11 cellular contexts compared by ENCODE assay signal in the genomic region with DNA sequence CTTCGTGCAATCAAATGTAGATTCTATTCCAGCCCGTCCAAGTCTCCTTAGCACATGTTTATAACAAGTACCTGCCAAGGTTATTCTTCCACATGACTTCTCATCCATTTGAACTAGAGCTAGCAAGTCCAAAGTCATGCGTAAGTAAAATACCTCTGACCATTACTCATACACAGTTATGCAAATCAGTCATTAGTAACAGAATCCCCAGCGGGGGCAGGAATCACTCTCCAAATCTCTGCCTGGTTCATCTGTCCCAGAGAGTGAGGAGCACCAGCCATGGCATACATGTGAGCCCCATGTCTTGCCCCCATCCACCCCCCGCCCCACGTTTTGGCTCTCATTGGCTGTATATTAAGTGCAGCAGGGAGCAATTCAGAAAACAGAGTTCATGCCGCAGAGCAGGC. TPM values are rescaled to one million over a fixed set of nuclear protein-coding genes. Genes with fewer than 3 reads are reported as not detected.
A peak's percentile ranks its signal among the peaks of the same experiment; 100 is the strongest.
DNase-seq lines count a peak whose midpoint lies in the region; ATAC-seq and TF ChIP-seq lines count a peak whose summit lies in the region.
"Had no signal": no experiment of that assay in that cellular context is flagged by ENCODE, and none has a peak within 500 bp of the region (broad histone marks: within the 10 kb centered on the region; RNA-seq: fewer than 3 reads in every experiment).

No MANE protein-coding gene starts in this region.

- H3K27me3 Mint-ChIP-seq in GM23338 (ENCODE audit: insufficient read depth, low read depth, poor library complexity) (peaks cover 8% of the 10 kb centered on the region), osteocyte (ENCODE audit: unreplicated experiment) (no peaks in the 10 kb centered on the region)
- peaks cover 6% of the 10 kb centered on the region for H3K27me3 Mint-ChIP-seq in activated CD8-positive, alpha-beta T cell treated with anti-CD3 and anti-CD28 coated beads, Interleukin-2, amount 10 ng/mL, durations not matched to agents 7 days and 5 days (ENCODE audit: low read depth)

- H3K9me3 ChIP-seq in skeletal muscle satellite cell (replicated peaks; ENCODE audit: low read length): no peaks in the 10 kb centered on the region

- H3K79me2 ChIP-seq in GM23338 (replicated peaks; ENCODE audit: insufficient read depth): no peaks in the 10 kb centered on the region

- H4K20me1 ChIP-seq in GM23338 (replicated peaks; ENCODE audit: insufficient read depth): no peaks in the 10 kb centered on the region

- H3K27ac Mint-ChIP-seq in GM23338 (no peak overlapping the region), osteocyte (ENCODE audit: unreplicated experiment) (no peak overlapping the region)
- H3K27ac Mint-ChIP-seq in activated CD8-positive, alpha-beta T cell treated with anti-CD3 and anti-CD28 coated beads, Interleukin-2, amount 10 ng/mL, durations not matched to agents 7 days and 5 days: no peak overlapping the region
- H3K27ac Mint-ChIP-seq: H9 had no signal

- H3K27ac ChIP-seq in GM23338 (ENCODE audit: low read depth): no peak overlapping the region

- H3K36me3 Mint-ChIP-seq in GM23338 (ENCODE audit: low read depth) (no peaks in the 10 kb centered on the region; the same call in 2 of the 3 replicates), osteocyte (ENCODE audit: unreplicated experiment) (no peaks in the 10 kb centered on the region)
- no peaks in the 10 kb centered on the region for H3K36me3 Mint-ChIP-seq in activated CD8-positive, alpha-beta T cell treated with anti-CD3 and anti-CD28 coated beads, Interleukin-2, amount 10 ng/mL, durations not matched to agents 7 days and 5 days (ENCODE audit: low read depth)
- H3K36me3 Mint-ChIP-seq: brain had no signal

- TF ChIP-seq CTCF in GM23338 (conservative IDR thresholded peaks at IDR 0.05; ENCODE audit: low read depth in 2 of 2) (no peak), fibroblast of villous mesenchyme (IDR thresholded peaks at IDR 0.05; ENCODE audit: insufficient read depth, low read depth, low read length) (no peak), osteocyte (IDR thresholded peaks at IDR 0.05) (no peak)

- no peak overlapping the region for H3K4me3 ChIP-seq in GM23338
- H3K4me3 ChIP-seq in fibroblast of villous mesenchyme (ENCODE audit: low read depth, low read length): no peak overlapping the region
- H3K4me3 ChIP-seq in skeletal muscle satellite cell (ENCODE audit: low read length): no peak overlapping the region

- POLR2A ChIA-PET in activated CD8-positive, alpha-beta T cell treated with anti-CD3 and anti-CD28 coated beads, Interleukin-2, amount 10 ng/mL, durations not matched to agents 7 days and 5 days (lab: Charles Lee): no interaction called here

- H2AFZ ChIP-seq in GM23338: peak overlapping the region; percentile 93

- CTCF ChIA-PET in activated CD8-positive, alpha-beta T cell treated with anti-CD3 and anti-CD28 coated beads, Interleukin-2, amount 10 ng/mL, durations not matched to agents 7 days and 5 days (lab: Charles Lee): interaction anchor here (1.0 kb wide), 1 partner anchor 40 kb away, joined by 3 read pairs; no protein-coding TSS in a partner anchor

- H3F3A ChIP-seq in GM23338 (replicated peaks; ENCODE audit: low read depth): no peaks in the 10 kb centered on the region

- H3K4me1 Mint-ChIP-seq in GM23338 (peaks cover 28% of the 10 kb centered on the region), osteocyte (ENCODE audit: unreplicated experiment) (peaks cover 31% of the 10 kb centered on the region)
- no peaks in the 10 kb centered on the region for H3K4me1 Mint-ChIP-seq in activated CD8-positive, alpha-beta T cell treated with anti-CD3 and anti-CD28 coated beads, Interleukin-2, amount 10 ng/mL, durations not matched to agents 7 days and 5 days (ENCODE audit: low read depth)

- H3K9me3 Mint-ChIP-seq in GM23338 (no peaks in the 10 kb centered on the region; the same call in 2 of the 3 replicates), osteocyte (ENCODE audit: unreplicated experiment) (no peaks in the 10 kb centered on the region)
- no peaks in the 10 kb centered on the region for H3K9me3 Mint-ChIP-seq in activated CD8-positive, alpha-beta T cell treated with anti-CD3 and anti-CD28 coated beads, Interleukin-2, amount 10 ng/mL, durations not matched to agents 7 days and 5 days (ENCODE audit: insufficient read depth)
- H3K9me3 Mint-ChIP-seq: brain, H9 had no signal

- no peaks in the 10 kb centered on the region for H3K27me3 ChIP-seq in GM23338 (ENCODE audit: insufficient read depth)
- no peaks in the 10 kb centered on the region for H3K27me3 ChIP-seq in skeletal muscle satellite cell (ENCODE audit: control insufficient read depth, insufficient read depth, low read length)

- H3K4me3 Mint-ChIP-seq in GM23338 (no peak overlapping the region), osteocyte (ENCODE audit: unreplicated experiment) (no peak overlapping the region)
- H3K4me3 Mint-ChIP-seq in activated CD8-positive, alpha-beta T cell treated with anti-CD3 and anti-CD28 coated beads, Interleukin-2, amount 10 ng/mL, durations not matched to agents 7 days and 5 days: no peak overlapping the region
- H3K4me3 Mint-ChIP-seq: brain, H9 had no signal

- H3K4me1 ChIP-seq in GM23338 (ENCODE audit: insufficient read depth): peaks cover 10% of the 10 kb centered on the region
- H3K4me1 ChIP-seq in skeletal muscle satellite cell (ENCODE audit: control insufficient read depth, insufficient read depth, low read length): peaks cover 23% of the 10 kb centered on the region

- H3K9ac ChIP-seq in skeletal muscle satellite cell (ENCODE audit: low read depth, low read length): no peak overlapping the region

- H3K9me2 ChIP-seq in GM23338 (ENCODE audit: insufficient read depth): 0 out of 2 replicates have a peak, but pooled peaks cover 5% of the 10 kb centered on the region

- H3K4me2 ChIP-seq in GM23338 (peak overlapping the region; percentile 23; the same call in 1 of the 2 replicates), skeletal muscle satellite cell (ENCODE audit: low read length) (peak overlapping the region; percentile 28)

- DNase-seq in GM23338 (ENCODE audit: low spot score) (no peak), T1000 (lab: John Stamatoyannopoulos, UW) (peak; percentile 63), fibroblast of villous mesenchyme (ENCODE audit: low read depth) (peak; percentile 84), COLO668 (lab: John Stamatoyannopoulos, UW; ENCODE audit: unreplicated experiment) (no peak), osteocyte (ENCODE audit: extremely low spot score, unreplicated experiment) (no peak), globus pallidus (ENCODE audit: low spot score) (no peak)
- DNase-seq in activated CD8-positive, alpha-beta T cell treated with anti-CD3 and anti-CD28 coated beads, Interleukin-2, amount 10 ng/mL, durations not matched to agents 7 days and 5 days: no peak
- DNase-seq: H9, NCI-H1417 treated with DMSO at 0.1 percent for 48 hours had no signal

- ATAC-seq in GM23338: no peak
- ATAC-seq in activated CD8-positive, alpha-beta T cell treated with anti-CD3 and anti-CD28 coated beads, Interleukin-2, amount 10 ng/mL, durations not matched to agents 7 days and 5 days: no peak

- H3K36me3 ChIP-seq in GM23338 (ENCODE audit: insufficient read depth) (no peaks in the 10 kb centered on the region), skeletal muscle satellite cell (ENCODE audit: insufficient read depth, low read length) (no peaks in the 10 kb centered on the region)

TF ChIP-seq in GM23338, 12 proteins besides CTCF, POLR2A, EP300 and RAD21:
- no peak for TF ChIP-seq EZH2phosphoT487 (IDR thresholded peaks at IDR 0.05; ENCODE audit: unreplicated experiment)
TF ChIP-seq in GM23338: peak in this region for 0.

RNA-seq across cellular contexts. Expression of a gene that starts 27.7 kb away (rescaled TPM):
- total RNA-seq in GM23338 (2014; rRNA removed; shearing (Covaris generic)): not detected in 2 replicates
- not detected in 2 replicates for polyA plus RNA-seq in GM23338 (2016; fragmentation: Nextera tagmentation; extraction: Ambion mirVana)
- total RNA-seq in fibroblast of villous mesenchyme: under 0.01 and 0.43 TPM in 2 replicates
- 0.66 TPM in 1 of 2 replicates, not detected in the other for total RNA-seq in skeletal muscle satellite cell (2012; rRNA removed)
- total RNA-seq in osteocyte: not detected in 2 replicates
- not detected for total RNA-seq in activated CD8-positive, alpha-beta T cell treated with anti-CD3 and anti-CD28 coated beads, Interleukin-2, amount 10 ng/mL, durations not matched to agents 7 days and 5 days
- total RNA-seq: H9 had no signal

RNA-seq across cellular contexts. Expression of a gene that starts 58.6 kb away (rescaled TPM):
- total RNA-seq in GM23338 (2014; rRNA removed; shearing (Covaris generic)): 19.3 and 20.7 TPM in 2 replicates
- polyA plus RNA-seq in GM23338 (2016; fragmentation: Nextera tagmentation; extraction: Ambion mirVana): 8.6 and 9.6 TPM in 2 replicates
- 4.7 and 7.7 TPM in 2 replicates for total RNA-seq in fibroblast of villous mesenchyme
- 10.1 and 12.5 TPM in 2 replicates for total RNA-seq in skeletal muscle satellite cell (2012; rRNA removed)
- 8.0 and 10.8 TPM in 2 replicates for total RNA-seq in osteocyte
- 10 to 100 TPM; 21.0 to 24.7 TPM for total RNA-seq in activated CD8-positive, alpha-beta T cell treated with anti-CD3 and anti-CD28 coated beads, Interleukin-2, amount 10 ng/mL, durations not matched to agents 7 days and 5 days

Comparison
In these comparisons a context has a peak if more than half of its experiments do, and no peak if none do; other contexts are left out.
1. DNase-seq: peak in T1000 (single experiment) and fibroblast of villous mesenchyme (single experiment); none in GM23338 (single experiment), COLO668 (single experiment), osteocyte (single experiment), globus pallidus (single experiment) and activated CD8-positive, alpha-beta T cell treated with anti-CD3 and anti-CD28 coated beads, Interleukin-2, amount 10 ng/mL, durations not matched to agents 7 days and 5 days (single experiment).